In the genomic region with DNA sequence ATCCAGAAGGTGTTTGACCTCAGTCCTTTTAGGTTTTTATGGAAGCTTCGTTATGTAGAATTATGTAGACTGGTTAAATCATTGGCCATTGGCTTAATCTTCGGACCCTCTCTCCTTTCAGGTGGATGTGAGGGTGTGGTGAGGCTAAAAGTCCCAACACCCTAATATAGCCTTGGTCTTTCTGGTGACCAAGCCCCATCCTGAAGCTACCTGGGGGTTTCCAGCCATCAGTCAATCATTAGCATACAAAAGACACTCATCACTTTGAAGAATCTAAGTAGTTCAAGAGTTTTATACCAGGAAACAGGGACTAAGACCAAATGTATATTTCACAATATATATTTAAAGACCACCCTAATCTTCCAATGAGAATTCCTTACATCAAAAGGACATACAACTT, we compare ENCODE assay signal across 13 cellular contexts. TPM values are rescaled to one million over a fixed set of nuclear protein-coding genes. Genes with fewer than 3 reads are reported as not detected.
"Had no signal": no experiment of that assay in that cellular context is flagged by ENCODE, and none has a peak within 500 bp of the region (broad histone marks: within the 10 kb centered on the region; RNA-seq: fewer than 3 reads in every experiment).

No MANE protein-coding gene starts in this region.

- H3K27ac Mint-ChIP-seq: HFFc6, IgD-negative memory B cell had no signal

- H3K9me3 Mint-ChIP-seq: HFFc6, IgD-negative memory B cell had no signal

- H3K36me3 Mint-ChIP-seq: IgD-negative memory B cell had no signal

- H3K4me3 ChIP-seq: GM23248, HAP-1 had no signal

- H2AFZ ChIP-seq: GM23248 had no signal

- H3K4me2 ChIP-seq: KMS-11 had no signal

- H3K9me3 ChIP-seq: HAP-1 had no signal

- H3K4me3 Mint-ChIP-seq: HFFc6, IgD-negative memory B cell had no signal

- H3K27ac ChIP-seq: GM23248, HL-60, KMS-11 had no signal

- H3K9ac ChIP-seq: GM23248, KMS-11 had no signal

- ATAC-seq: HCT116, HepG2 had no signal

- DNase-seq: GM23248, GOT3, H7, HFFc6, KBM-7 had no signal

RNA-seq across cellular contexts. Expression of a gene that starts 5.5 kb away (rescaled TPM):
- total RNA-seq: H4, HepG2, HT1080 had no signal
